Comparison of ENCODE assay signal across 8 cellular contexts in the genomic region with DNA sequence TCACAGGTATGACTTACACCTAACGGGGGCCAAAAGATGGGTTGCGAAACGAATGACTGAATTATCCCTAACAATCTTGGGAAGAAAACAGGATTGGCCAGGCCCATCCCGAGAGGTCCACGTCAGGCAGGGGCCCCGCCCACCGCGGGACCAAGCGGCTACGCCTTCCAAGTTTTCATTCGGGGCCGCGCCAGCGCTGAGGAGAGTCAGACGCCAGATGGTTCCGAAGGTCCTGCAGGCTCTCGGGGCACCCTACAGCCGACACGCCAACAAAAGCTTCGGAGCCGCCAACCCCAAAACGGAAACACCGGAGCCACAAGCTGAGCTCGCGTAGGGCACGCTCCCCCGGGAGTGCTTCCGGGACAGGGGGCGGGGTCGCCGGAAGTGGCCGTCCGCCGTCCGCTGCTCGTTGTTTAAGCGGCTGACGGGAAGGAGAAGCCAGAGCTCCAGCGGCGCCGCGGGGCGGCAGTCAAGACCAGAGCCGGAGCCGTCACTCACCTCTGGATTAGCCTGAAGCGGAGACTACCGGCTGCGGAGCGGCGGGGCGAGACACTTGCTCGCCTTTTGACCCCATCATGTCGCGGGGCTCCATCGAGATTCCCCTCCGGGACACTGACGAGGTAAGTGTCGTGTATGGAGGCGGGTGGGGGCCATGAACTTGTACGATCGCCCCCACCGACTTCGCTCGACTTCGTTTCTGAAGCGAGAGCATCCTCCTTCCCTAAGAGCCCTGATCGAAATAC. TPM values are rescaled to one million over a fixed set of nuclear protein-coding genes. Genes with fewer than 3 reads are reported as not detected.
DNase-seq lines count a peak whose midpoint lies in the region; ATAC-seq, FAIRE-seq and TF ChIP-seq lines count a peak whose summit lies in the region.

A gene (plus strand): TSS at position 409 of the 743 bp plus-strand sequence. CDS start 167 bp downstream, at position 576.

- no peaks in the 10 kb centered on the region; the same call in 1 of the 2 replicates for H3K36me3 ChIP-seq in Caco-2 (ENCODE audit: control insufficient read depth, insufficient read depth, low read length)

- H3K4me3 Mint-ChIP-seq in Caco-2 (ENCODE audit: unreplicated experiment) (peak within 1 kb of the TSS; percentile 91), memory B cell (peak within 1 kb of the TSS; percentile 93)
- peak within 1 kb of the TSS; percentile 90 to 95 for H3K4me3 Mint-ChIP-seq in effector memory CD8-positive, alpha-beta T cell

- peaks cover 13% of the 10 kb centered on the region; the same call in 1 of the 2 replicates for H3K4me1 ChIP-seq in Caco-2

- no peaks in the 10 kb centered on the region for H3K27me3 ChIP-seq in Caco-2 (replicated peaks; ENCODE audit: control insufficient read depth, insufficient read depth, low read length)

- peak within 1 kb of the TSS; percentile 70 for H3K4me3 ChIP-seq in Caco-2 (ENCODE audit: low read depth, low read length)

- CTCF ChIA-PET in Caco-2 (lab: Charles Lee): interaction anchor here (0.6 to 1.1 kb wide), 6 partner anchors 20 to 345 kb away, joined by 3 to 9 read pairs (median 4); a partner anchor contains a TSS

- H3K9me3 Mint-ChIP-seq in Caco-2 (ENCODE audit: unreplicated experiment) (no peaks in the 10 kb centered on the region), memory B cell (no peaks in the 10 kb centered on the region)
- H3K9me3 Mint-ChIP-seq in effector memory CD8-positive, alpha-beta T cell: no peaks in the 10 kb centered on the region

- H3K27ac Mint-ChIP-seq in Caco-2 (ENCODE audit: unreplicated experiment): peak within 1 kb of the TSS; percentile 90
- H3K27ac Mint-ChIP-seq in effector memory CD8-positive, alpha-beta T cell: peak within 1 kb of the TSS; percentile 93
- H3K27ac Mint-ChIP-seq in memory B cell: peak within 1 kb of the TSS; percentile 94

- H3K36me3 Mint-ChIP-seq in Caco-2 (ENCODE audit: insufficient read depth, unreplicated experiment) (peaks cover 23% of the 10 kb centered on the region), memory B cell (peaks cover 5% of the 10 kb centered on the region)
- H3K36me3 Mint-ChIP-seq in effector memory CD8-positive, alpha-beta T cell (ENCODE audit: insufficient read depth): peaks cover 32% of the 10 kb centered on the region

- DNase-seq in Caco-2 (peak; percentile 96 to 97), HTR-8/SVneo (ENCODE audit: insufficient read length, low spot score) (peak; percentile 82), NOMO-1 treated with DMSO at 0.1 percent for 48 hours (lab: John Stamatoyannopoulos, UW; ENCODE audit: unreplicated experiment) (peak; percentile 93), memory B cell (ENCODE audit: low spot score in 2 of 2) (peak; percentile 79 to 86)
- peak; percentile 80 to 82 for DNase-seq in activated CD8-positive, alpha-beta memory T cell treated with anti-CD3 and anti-CD28 coated beads for 4 hours (ENCODE audit: low read depth in 2 of 2)
- peak; percentile 88 to 89 (median 88) for DNase-seq in effector memory CD8-positive, alpha-beta T cell
- DNase-seq in stimulated activated CD8-positive, alpha-beta memory T cell treated with anti-CD3 and anti-CD28 coated beads, Interleukin-12 subunit alpha, Interleukin-12 subunit beta, amount 100 ng/mL, for 4 hours (ENCODE audit: low read depth): peak; percentile 86

- ATAC-seq in GM21360 (IDR thresholded peaks at IDR 0.05; ENCODE audit: unreplicated experiment) (peak; percentile 84), memory B cell (ENCODE audit: low read depth) (peak; percentile 92)
- ATAC-seq in effector memory CD8-positive, alpha-beta T cell (replicated peaks): peak; percentile 93

- FAIRE-seq in HTR-8/SVneo (lab: Jason Lieb, UNC): peak; percentile 72

- H3K9me3 ChIP-seq in Caco-2: no peaks in the 10 kb centered on the region

- H3K27me3 Mint-ChIP-seq in Caco-2 (ENCODE audit: insufficient read depth, unreplicated experiment) (no peaks in the 10 kb centered on the region), memory B cell (no peaks in the 10 kb centered on the region)
- H3K27me3 Mint-ChIP-seq in effector memory CD8-positive, alpha-beta T cell: no peaks in the 10 kb centered on the region

- BruUV-seq in Caco-2 (replicated peaks; lab: Mats Ljungman, UMichigan): no TSS peak

- TF ChIP-seq CTCF in Caco-2 (IDR thresholded peaks at IDR 0.05; ENCODE audit: insufficient read depth in 1 of 2, low read depth in 1 of 2, low read length in 1 of 2, severe bottlenecking in 1 of 2, unreplicated experiment in 1 of 2): peak in 1 of 2 experiments; percentile 50

- POLR2A ChIA-PET in Caco-2 (lab: Charles Lee): interaction anchor here (0.6 to 1.2 kb wide), 13 partner anchors 9 to 447 kb away, joined by 3 to 30 read pairs (median 3); a partner anchor contains a TSS

- H3K4me1 Mint-ChIP-seq in Caco-2 (ENCODE audit: low read depth, unreplicated experiment) (peaks cover 6% of the 10 kb centered on the region), memory B cell (peaks cover 10% of the 10 kb centered on the region)
- H3K4me1 Mint-ChIP-seq in effector memory CD8-positive, alpha-beta T cell (ENCODE audit: low read depth in 2 of 2): peaks cover 8 to 11% of the 10 kb centered on the region in 2 donors

- intact Hi-C loops in Caco-2 (cut with micrococcal nuclease; ENCODE audit: unreplicated experiment): loop anchor here (5.0 kb wide), 2 partner anchors 56 to 449 kb away; a partner anchor contains a TSS

RNA-seq across cellular contexts. Expression of the gene that starts here (rescaled TPM):
- 51.1 and 54.0 TPM in 2 replicates for total RNA-seq in Caco-2 (2022)

Comparison
In these comparisons a context has a peak if more than half of its experiments do, and no peak if none do; other contexts are left out.
1. Peak in every context shown above with its lines: DNase-seq, ATAC-seq and H3K4me3 ChIP-seq.